23 cellular contexts compared by ENCODE assay signal in genomic region chr1:186884266-186884665, GRCh38. TPM values are rescaled to one million over a fixed set of nuclear protein-coding genes. Genes with fewer than 3 reads are reported as not detected.
DNase-seq lines count a peak whose midpoint lies in the region; ATAC-seq and TF ChIP-seq lines count a peak whose summit lies in the region.
"Had no signal": no experiment of that assay in that cellular context is flagged by ENCODE, and none has a peak within 500 bp of the region (broad histone marks: within the 10 kb centered on the region; RNA-seq: fewer than 3 reads in every experiment).

No MANE protein-coding gene starts in this region.

- no peaks in the 10 kb centered on the region for H3K27me3 ChIP-seq in brain microvascular endothelial cell (replicated peaks)
- no peaks in the 10 kb centered on the region for H3K27me3 ChIP-seq in heart right ventricle
- H3K27me3 ChIP-seq: SJSA1 had no signal

- in situ Hi-C loops in brain microvascular endothelial cell (cut with HindIII; ENCODE audit: low pct_ligation_motif_present, low sequenced_read_pairs) = no loop called here

- H3K27ac ChIP-seq in brain microvascular endothelial cell (no peak overlapping the region), heart right ventricle (no peak overlapping the region)
- H3K27ac ChIP-seq: A549, SJSA1 had no signal

- H3K36me3 ChIP-seq in brain microvascular endothelial cell (replicated peaks) (no peaks in the 10 kb centered on the region), heart right ventricle (no peaks in the 10 kb centered on the region)
- H3K36me3 ChIP-seq: SJSA1 had no signal

- H3K4me1 ChIP-seq in heart right ventricle = peaks cover 0 to 6% (median 0%) of the 10 kb centered on the region in 9 donors
- H3K4me1 ChIP-seq: SJSA1 had no signal

- intact Hi-C loops in heart right ventricle (cut with DNase I) = no loop called here

- DNase-seq in CD1c-positive myeloid dendritic cell (ENCODE audit: extremely low spot score) (peak; percentile 72), brain microvascular endothelial cell (peak; percentile 22), fibroblast of the aortic adventitia (ENCODE audit: low read depth) (peak; percentile 39), heart right ventricle (no peak)
- no peak for DNase-seq in stimulated activated CD4-positive, alpha-beta T cell treated with anti-CD3 and anti-CD28 coated beads, Interleukin-4, amount 100 ng/mL, for 1 hour
- DNase-seq in activated CD4-positive, alpha-beta T cell treated with anti-CD3 and anti-CD28 coated beads for 4 hours = no peak
- DNase-seq: C1 segment of cervical spinal cord; Calu3; CD8-positive, alpha-beta memory T cell; DMS153; H9; KG1; MV-4-11; NCI-H1105 treated with DMSO at 0.1 percent for 48 hours; NCI-H2029 treated with DMSO at 0.1 percent for 48 hours; NCI-H2171; NCI-H345; NCI-H526; OCI-M1 had no signal

- 76 to 84% methylated on average over 1 of the region's 1 CpG for WGBS in heart right ventricle, 2 donors

- peaks cover 0 to 16% (median 7%) of the 10 kb centered on the region in 11 donors for H3K9me3 ChIP-seq in heart right ventricle
- H3K9me3 ChIP-seq: SJSA1 had no signal

- ATAC-seq in heart right ventricle = no peak
- ATAC-seq in HG02678 (IDR thresholded peaks at IDR 0.05; ENCODE audit: unreplicated experiment) = no peak
- ATAC-seq: A549, Right ventricle myocardium inferior had no signal

- H3K4me3 ChIP-seq in brain microvascular endothelial cell (ENCODE audit: low read depth, low read length) (no peak overlapping the region), fibroblast of the aortic adventitia (ENCODE audit: low read depth, low read length) (no peak overlapping the region), heart right ventricle (no peak overlapping the region)
- H3K4me3 ChIP-seq: A549, SJSA1 had no signal

- TF ChIP-seq CTCF in brain microvascular endothelial cell (IDR thresholded peaks at IDR 0.05; ENCODE audit: low read depth, low read length, missing control alignments) = no peak
- no peak for TF ChIP-seq CTCF in fibroblast of the aortic adventitia (IDR thresholded peaks at IDR 0.05; ENCODE audit: insufficient read depth, low read length)
- no peak for TF ChIP-seq CTCF in heart right ventricle (IDR thresholded peaks at IDR 0.05)

RNA-seq across cellular contexts. Expression of gene PLA2G4A, which starts 55.5 kb away (rescaled TPM):
- total RNA-seq in fibroblast of the aortic adventitia (ENCODE audit: low replicate concordance) (7.3 and 74.7 TPM in 2 replicates), heart right ventricle (1 to 10 TPM in 9 of 10 donors, under 1 TPM in 1; 0.85 to 2.7 (median 1.9) TPM)
- polyA plus RNA-seq in heart right ventricle = 1 to 10 TPM; 1.0 to 1.8 TPM
- polyA plus RNA-seq: CD8-positive, alpha-beta memory T cell had no signal

Comparison
In these comparisons a context has a peak if more than half of its experiments do, and no peak if none do; other contexts are left out.
1. DNase-seq: peak in CD1c-positive myeloid dendritic cell (single experiment), brain microvascular endothelial cell (single experiment) and fibroblast of the aortic adventitia (single experiment); none in heart right ventricle (0 of 2), stimulated activated CD4-positive, alpha-beta T cell treated with anti-CD3 and anti-CD28 coated beads, Interleukin-4, amount 100 ng/mL, for 1 hour (single experiment) and activated CD4-positive, alpha-beta T cell treated with anti-CD3 and anti-CD28 coated beads for 4 hours (0 of 2).